Comparison of ENCODE assay signal across 8 cellular contexts in the genomic region with DNA sequence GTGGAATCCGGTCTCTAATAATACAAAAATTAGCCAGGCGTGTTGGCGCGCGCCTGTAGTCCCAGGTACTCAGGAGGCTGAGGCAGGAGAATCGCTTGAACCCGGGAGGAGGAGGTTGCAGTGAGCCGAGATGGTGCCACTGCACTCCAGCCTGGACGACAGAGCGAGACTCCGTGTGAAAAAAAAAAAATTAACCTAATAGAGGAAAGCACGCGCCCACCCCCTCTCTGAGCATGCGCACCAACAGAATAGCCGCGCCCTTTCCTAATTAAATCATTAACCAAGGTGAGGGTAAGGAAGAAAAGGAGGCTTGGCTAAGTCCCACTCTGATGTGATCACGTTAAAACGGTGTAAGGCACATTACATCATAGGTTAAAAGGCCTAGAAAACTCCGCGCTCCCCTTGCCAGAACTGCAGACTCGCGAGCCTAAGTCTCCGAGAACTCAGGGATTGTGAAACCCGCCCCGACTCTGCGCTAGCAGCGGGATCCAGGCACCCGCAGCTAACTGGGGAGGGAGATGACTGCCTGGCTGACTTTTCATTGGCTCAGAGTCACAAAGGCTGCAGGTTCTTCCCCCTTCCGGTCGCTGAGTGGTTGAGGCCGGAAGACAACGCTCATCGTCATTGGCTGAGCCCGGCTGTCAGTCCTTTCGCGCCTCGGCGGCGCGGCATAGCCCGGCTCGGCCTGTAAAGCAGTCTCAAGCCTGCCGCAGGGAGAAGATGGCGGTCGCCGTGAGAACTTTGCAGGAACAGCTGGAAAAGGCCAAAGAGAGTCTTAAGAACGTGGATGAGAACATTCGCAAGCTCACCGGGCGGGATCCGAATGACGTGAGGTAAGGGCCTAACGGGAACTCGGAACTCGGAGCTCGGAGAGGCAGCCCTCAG. TPM values are rescaled to one million over a fixed set of nuclear protein-coding genes. Genes with fewer than 3 reads are reported as not detected.
DNase-seq lines count a peak whose midpoint lies in the region; ATAC-seq, FAIRE-seq and TF ChIP-seq lines count a peak whose summit lies in the region.

A gene (plus strand): TSS at position 695 of the 885 bp plus-strand sequence. CDS start 26 bp downstream, at position 721.

- TF ChIP-seq CTCF in right atrium auricular region (IDR thresholded peaks at IDR 0.05) (no peak), psoas muscle (IDR thresholded peaks at IDR 0.05) (no peak)

- H3K36me3 ChIP-seq in right atrium auricular region (peaks cover 35% of the 10 kb centered on the region), psoas muscle (ENCODE audit: insufficient read depth in 1 of 2, low read depth in 1 of 2) (peaks cover 10 to 39% of the 10 kb centered on the region in 2 donors)

- intact Hi-C loops in T-helper 2 cell treated with Interferon-gamma antibody and Interleukin-4, amounts not matched to agents 100 ng/mL and 5 ng/mL, for 36 hours (cut with micrococcal nuclease), result loop anchor here (1.0 to 5.0 kb wide), 6 partner anchors 54 to 257 kb away; a partner anchor contains a TSS
- intact Hi-C loops in psoas muscle (cut with DNase I), result loop anchor here (2.0 to 5.0 kb wide), 3 partner anchors 92 to 257 kb away; a partner anchor contains a TSS

- H3K4me1 ChIP-seq in right atrium auricular region (peaks cover 0 to 26% of the 10 kb centered on the region in 2 donors), psoas muscle (peaks cover 11% of the 10 kb centered on the region)

- peak; percentile 97 for DNase-seq in NCI-H187 treated with DMSO at 0.1 percent for 48 hours (lab: John Stamatoyannopoulos, UW)
- DNase-seq in anterior cingulate cortex (lab: John Stamatoyannopoulos, UW), result peak; percentile 80 to 99 (median 97)
- DNase-seq in right atrium auricular region (ENCODE audit: low spot score), result peak; percentile 99
- peak; percentile 96 to 98 for DNase-seq in psoas muscle
- peak; percentile 96 for DNase-seq in urothelium cell line (ENCODE audit: low spot score)

- FAIRE-seq in urothelium cell line (lab: Jason Lieb, UNC), result no peak

- H3K27me3 ChIP-seq in right atrium auricular region (no peaks in the 10 kb centered on the region), psoas muscle (ENCODE audit: insufficient read depth in 3 of 3, low read length in 2 of 3) (no peaks in the 10 kb centered on the region)

- H3K9me3 ChIP-seq in right atrium auricular region, result no peaks in the 10 kb centered on the region
- no peaks in the 10 kb centered on the region for H3K9me3 ChIP-seq in psoas muscle

- H3K4me3 ChIP-seq in right atrium auricular region (peak within 1 kb of the TSS; percentile 85 to 96), psoas muscle (peak within 1 kb of the TSS; percentile 90)

- ATAC-seq in GM18499 (IDR thresholded peaks at IDR 0.05; ENCODE audit: insufficient read depth, unreplicated experiment) (peak; percentile 88), HG02943 (IDR thresholded peaks at IDR 0.05; ENCODE audit: low read depth, unreplicated experiment) (peak; percentile 89), psoas muscle (peak; percentile 93 to 97 (median 96))

- H3K27ac ChIP-seq in right atrium auricular region (peak within 1 kb of the TSS; percentile 91), psoas muscle (peak within 1 kb of the TSS; percentile 94)

- 4 to 5% (median 5%) methylated on average over 56 of the region's 56 CpGs for WGBS in psoas muscle, 3 donors

RNA-seq across cellular contexts. Expression of the gene that starts here (rescaled TPM):
- total RNA-seq in T-helper 2 cell treated with Interferon-gamma antibody and Interleukin-4, amounts not matched to agents 100 ng/mL and 5 ng/mL, for 36 hours, result 97.7 and 101 TPM in 2 replicates
- 10 to 100 TPM; 11.4 to 13.4 TPM for total RNA-seq in right atrium auricular region
- total RNA-seq in psoas muscle, result 10 to 100 TPM; 20.1 to 29.5 (median 26.4) TPM
- 10 to 100 TPM; 17.0 to 33.1 (median 27.6) TPM for polyA plus RNA-seq in psoas muscle

Comparison
In these comparisons a context has a peak if more than half of its experiments do, and no peak if none do; other contexts are left out.
1. Peak in every context shown above with its lines: DNase-seq, ATAC-seq, H3K4me3 ChIP-seq and H3K27ac ChIP-seq.